Comparison of ENCODE assay signal across 12 cellular contexts in genomic region chr3:176950743-176951142, GRCh38.
DNase-seq lines count a peak whose midpoint lies in the region; ATAC-seq and TF ChIP-seq lines count a peak whose summit lies in the region.
"Had no signal": no experiment of that assay in that cellular context is flagged by ENCODE, and none has a peak within 500 bp of the region (broad histone marks: within the 10 kb centered on the region; RNA-seq: fewer than 3 reads in every experiment).

No MANE protein-coding gene starts in this region.

- no peaks in the 10 kb centered on the region for H3K9me3 ChIP-seq in gastrocnemius medialis
- H3K9me3 ChIP-seq: prostate gland had no signal

- TF ChIP-seq POLR2A in gastrocnemius medialis (IDR thresholded peaks at IDR 0.05), result peak; percentile 54 to 76

- in situ Hi-C loops in gastrocnemius medialis (cut with MboI; ENCODE audit: low sequenced_read_pairs in 4 of 4), result no loop called here

- no peak overlapping the region for H3K4me3 ChIP-seq in gastrocnemius medialis
- H3K4me3 ChIP-seq: prostate gland had no signal

- H3K27me3 ChIP-seq in gastrocnemius medialis, result no peaks in the 10 kb centered on the region

- H3K4me1 ChIP-seq in gastrocnemius medialis, result peaks cover 42% of the 10 kb centered on the region in 2 donors
- H3K4me1 ChIP-seq: prostate gland had no signal

- no peak for TF ChIP-seq CTCF in gastrocnemius medialis (IDR thresholded peaks at IDR 0.05 in 4 of 5, conservative IDR thresholded peaks at IDR 0.05 in 1 of 5)

- DNase-seq in GM04504 (ENCODE audit: low read depth) (peak; percentile 13), RKO (ENCODE audit: low spot score) (peak; percentile 66), epithelial cell of prostate (ENCODE audit: low read depth, low spot score) (no peak), gastrocnemius medialis (peak; percentile 48 to 60), activated gamma-delta T cell (lab: John Stamatoyannopoulos, UW) (no peak), DMS53 (lab: John Stamatoyannopoulos, UW) (no peak)
- DNase-seq: CD8-positive, alpha-beta memory T cell; endodermal cell; NCI-H510A had no signal

- intact Hi-C loops in gastrocnemius medialis (cut with DNase I; ENCODE audit: low total_unique reads), result loop anchor here (2.0 to 5.0 kb wide), 6 partner anchors 92 to 882 kb away; partner anchors contain the start of gene TBL1XR1

- H3K27ac ChIP-seq in epithelial cell of prostate (peak overlapping the region; percentile 58), gastrocnemius medialis (peak overlapping the region; percentile 80 to 85 (median 80))
- H3K27ac ChIP-seq: prostate gland had no signal

- ATAC-seq in gastrocnemius medialis (peak; percentile 85 to 89), GM21423 (IDR thresholded peaks at IDR 0.05; ENCODE audit: unreplicated experiment) (no peak), GM19463 (IDR thresholded peaks at IDR 0.05; ENCODE audit: unreplicated experiment) (no peak)

- no peaks in the 10 kb centered on the region for H3K36me3 ChIP-seq in gastrocnemius medialis
- H3K36me3 ChIP-seq: prostate gland had no signal

Comparison
In these comparisons a context has a peak if more than half of its experiments do, and no peak if none do; other contexts are left out.
1. DNase-seq: peak in GM04504 (single experiment), RKO (single experiment) and gastrocnemius medialis (2 of 2); none in epithelial cell of prostate (single experiment), activated gamma-delta T cell (single experiment) and DMS53 (single experiment).
2. ATAC-seq: peak in gastrocnemius medialis (2 of 2); none in GM21423 (single experiment) and GM19463 (single experiment).